9 cellular contexts compared by ENCODE assay signal in the genomic region with DNA sequence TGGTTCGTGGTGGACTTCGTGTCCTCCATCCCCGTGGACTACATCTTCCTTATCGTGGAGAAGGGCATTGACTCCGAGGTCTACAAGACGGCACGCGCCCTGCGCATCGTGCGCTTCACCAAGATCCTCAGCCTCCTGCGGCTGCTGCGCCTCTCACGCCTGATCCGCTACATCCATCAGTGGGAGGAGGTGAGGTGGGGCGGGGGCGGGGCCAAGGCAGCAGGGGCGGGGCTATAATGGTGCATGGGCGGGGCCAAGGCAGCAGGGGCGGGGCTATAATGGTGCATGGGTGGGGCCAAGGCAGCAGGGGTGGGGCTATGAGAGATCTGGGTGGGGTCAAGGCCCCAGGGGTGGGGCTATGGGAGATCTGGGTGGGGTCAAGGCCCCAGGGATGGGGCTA. TPM values are rescaled to one million over a fixed set of nuclear protein-coding genes. Genes with fewer than 3 reads are reported as not detected.
DNase-seq lines count a peak whose midpoint lies in the region; ATAC-seq and TF ChIP-seq lines count a peak whose summit lies in the region.
"Not testable (repeated sequence)": the region's sequence is repeated elsewhere in the genome, so short reads cannot be mapped to it uniquely, and the experiment has no call there.
"Had no signal": no experiment of that assay in that cellular context is flagged by ENCODE, and none has a peak within 500 bp of the region (broad histone marks: within the 10 kb centered on the region; RNA-seq: fewer than 3 reads in every experiment).

No MANE protein-coding gene starts in this region.

- not testable (repeated sequence) for H3K27ac Mint-ChIP-seq in activated CD4-positive, alpha-beta T cell treated with anti-CD3 and anti-CD28 coated beads, Interleukin-2, amount 10 ng/mL, durations not matched to agents 24 days and 14 days; effector memory CD8-positive, alpha-beta T cell; naive thymus-derived CD8-positive, alpha-beta T cell

- not testable (repeated sequence) for H3K4me1 Mint-ChIP-seq in activated CD4-positive, alpha-beta T cell treated with anti-CD3 and anti-CD28 coated beads, Interleukin-2, amount 10 ng/mL, durations not matched to agents 24 days and 14 days; effector memory CD8-positive, alpha-beta T cell (ENCODE audit: low read depth in 2 of 2); naive thymus-derived CD8-positive, alpha-beta T cell

- POLR2A ChIA-PET in HCT116 (lab: Charles Lee); SK-N-SH (lab: Yijun Ruan, JAX); naive thymus-derived CD8-positive, alpha-beta T cell (lab: Charles Lee): not testable (repeated sequence)

- H4K20me1 ChIP-seq in HCT116 (ENCODE audit: insufficient read depth); SK-N-SH (ENCODE audit: insufficient read depth): not testable (repeated sequence)

- CTCF ChIA-PET in HCT116 (lab: Charles Lee) = not testable (repeated sequence)
- CTCF ChIA-PET in SK-N-SH (lab: Yijun Ruan, JAX) = interaction anchor here (1.6 kb wide), 1 partner anchor 15 kb away, joined by 6 read pairs; no protein-coding TSS in a partner anchor

- not testable (repeated sequence) for TF ChIP-seq EP300 in SK-N-SH (IDR thresholded peaks at IDR 0.05; ENCODE audit: borderline replicate concordance in 1 of 2, low read depth in 1 of 2, low read length in 1 of 2)

- TF ChIP-seq POLR2A in HCT116 (IDR thresholded peaks at IDR 0.05; ENCODE audit: borderline replicate concordance, extremely low read depth, insufficient read depth, insufficient read length) = not testable (repeated sequence)

- not testable (repeated sequence) for BruUV-seq in HCT116 (replicated peaks; lab: Mats Ljungman, UMichigan)

- H3K79me2 ChIP-seq in HCT116 (ENCODE audit: insufficient read depth, low read length); SK-N-SH (ENCODE audit: insufficient read depth): not testable (repeated sequence)

- ATAC-seq in HCT116 = peak; percentile 43; the same call in 1 of the 2 replicates
- ATAC-seq in effector memory CD8-positive, alpha-beta T cell (replicated peaks) = peak; percentile 48
- peak; percentile 58 to 65 for ATAC-seq in naive thymus-derived CD8-positive, alpha-beta T cell

- not testable (repeated sequence) for H3K9ac ChIP-seq in HCT116 (ENCODE audit: low read length); SK-N-SH

- not testable (repeated sequence) for H3K4me3 ChIP-seq in HCT116 (replicated peaks in 1 of 2; ENCODE audit: low read depth in 1 of 2, low read length in 2 of 2); SK-N-SH (ENCODE audit: low read depth in 2 of 2, low read length in 1 of 2)

- not testable (repeated sequence) for H3K27me3 ChIP-seq in HCT116 (ENCODE audit: insufficient read depth, low read length); SK-N-SH (ENCODE audit: insufficient read depth)

- H3F3A ChIP-seq in SK-N-SH (replicated peaks; ENCODE audit: insufficient read depth) = not testable (repeated sequence)

- 90% methylated on average over 20 of the region's 20 CpGs for WGBS in SK-N-SH (ENCODE audit: low lambda C conversion rate)

- not testable (repeated sequence) for H3K27ac ChIP-seq in HCT116 (ENCODE audit: low read depth, low read length); SK-N-SH (ENCODE audit: low read depth in 2 of 2, low read length in 1 of 2)

- RAD21 ChIA-PET in HCT116 (lab: Charles Lee; ENCODE audit: low non-redundant PET in 1 of 2, low total read pairs in 2 of 2, uncharacterized antibody in 2 of 2, unreplicated experiment in 2 of 2) = not testable (repeated sequence)

- DNase-seq in HCT116 (ENCODE audit: low read depth, low spot score); effector memory CD8-positive, alpha-beta T cell: not testable (repeated sequence)
- DNase-seq in SK-N-SH = peak; percentile 81
- peak; percentile 67 for DNase-seq in activated CD4-positive, alpha-beta T cell treated with anti-CD3 and anti-CD28 coated beads, Interleukin-2, amount 10 ng/mL, durations not matched to agents 24 days and 14 days
- DNase-seq in activated CD8-positive, alpha-beta memory T cell treated with anti-CD3 and anti-CD28 coated beads, Interleukin-2, amount 50 U/mL, for 48 hours = peak; percentile 79
- peak; percentile 75 for DNase-seq in activated effector memory CD4-positive, alpha-beta T cell treated with anti-CD3 and anti-CD28 coated beads, Interleukin-2, amount 50 U/mL, for 16 hours
- peak in 1 of 10 donors; percentile 20 for DNase-seq in naive thymus-derived CD8-positive, alpha-beta T cell

- not testable (repeated sequence) for H3K9me3 ChIP-seq in HCT116 (ENCODE audit: control insufficient read depth in 1 of 2, insufficient read depth in 1 of 2, low read depth in 1 of 2, low read length in 2 of 2); SK-N-SH

- not testable (repeated sequence) for H2AFZ ChIP-seq in HCT116 (ENCODE audit: low read depth, low read length, poor library complexity, severe bottlenecking); SK-N-SH (ENCODE audit: low read depth)

- not testable (repeated sequence) for H3K9me3 Mint-ChIP-seq in activated CD4-positive, alpha-beta T cell treated with anti-CD3 and anti-CD28 coated beads, Interleukin-2, amount 10 ng/mL, durations not matched to agents 24 days and 14 days; effector memory CD8-positive, alpha-beta T cell; naive thymus-derived CD8-positive, alpha-beta T cell

- H3K36me3 ChIP-seq in HCT116 (ENCODE audit: control insufficient read depth in 1 of 2, insufficient read depth in 2 of 2, low read length in 2 of 2); SK-N-SH (replicated peaks in 1 of 2; ENCODE audit: control insufficient read depth in 1 of 2, insufficient read depth in 2 of 2, low read length in 1 of 2): not testable (repeated sequence)

- not testable (repeated sequence) for H3K4me2 ChIP-seq in HCT116 (ENCODE audit: low read length); SK-N-SH

- intact Hi-C loops in HCT116 (cut with micrococcal nuclease) = not testable (repeated sequence)
- intact Hi-C loops in activated CD4-positive, alpha-beta T cell treated with anti-CD3 and anti-CD28 coated beads, Interleukin-2, amount 10 ng/mL, durations not matched to agents 24 days and 14 days (cut with micrococcal nuclease) = loop anchor here (2.0 kb wide), 1 partner anchor 71 kb away; no protein-coding TSS in a partner anchor

- TF ChIP-seq CTCF in HCT116 (IDR thresholded peaks at IDR 0.05 in 2 of 3, conservative IDR thresholded peaks at IDR 0.05 in 1 of 3; ENCODE audit: borderline replicate concordance in 1 of 3, insufficient read depth in 1 of 3, low read depth in 2 of 3, low read length in 2 of 3); SK-N-SH (IDR thresholded peaks at IDR 0.05): not testable (repeated sequence)

- TF ChIP-seq RAD21 in HCT116 (IDR thresholded peaks at IDR 0.05; ENCODE audit: low read depth); SK-N-SH (IDR thresholded peaks at IDR 0.05; ENCODE audit: low read length): not testable (repeated sequence)

- H3K36me3 Mint-ChIP-seq in activated CD4-positive, alpha-beta T cell treated with anti-CD3 and anti-CD28 coated beads, Interleukin-2, amount 10 ng/mL, durations not matched to agents 24 days and 14 days (ENCODE audit: low read depth); effector memory CD8-positive, alpha-beta T cell (ENCODE audit: insufficient read depth); naive thymus-derived CD8-positive, alpha-beta T cell: not testable (repeated sequence)

- not testable (repeated sequence) for H3K27me3 Mint-ChIP-seq in activated CD4-positive, alpha-beta T cell treated with anti-CD3 and anti-CD28 coated beads, Interleukin-2, amount 10 ng/mL, durations not matched to agents 24 days and 14 days; effector memory CD8-positive, alpha-beta T cell; naive thymus-derived CD8-positive, alpha-beta T cell

- not testable (repeated sequence) for H3K4me1 ChIP-seq in HCT116 (ENCODE audit: control insufficient read depth in 1 of 2, insufficient read depth in 2 of 2, low read length in 2 of 2); SK-N-SH (ENCODE audit: control insufficient read depth in 1 of 2, insufficient read depth in 2 of 2, low read depth in 1 of 2, low read length in 1 of 2)

- H3K9me2 ChIP-seq in HCT116 (ENCODE audit: insufficient read depth); SK-N-SH: not testable (repeated sequence)

- not testable (repeated sequence) for H3K4me3 Mint-ChIP-seq in activated CD4-positive, alpha-beta T cell treated with anti-CD3 and anti-CD28 coated beads, Interleukin-2, amount 10 ng/mL, durations not matched to agents 24 days and 14 days; effector memory CD8-positive, alpha-beta T cell; naive thymus-derived CD8-positive, alpha-beta T cell

RNA-seq across cellular contexts. Expression of a gene that starts 14.1 kb away (rescaled TPM):
- total RNA-seq in HCT116 (2021; ENCODE audit: unreplicated experiment) = 2.4 TPM
- 2.3 TPM in 2 replicates for polyA plus RNA-seq in HCT116 (2012)
- 3.4 and 5.6 TPM in 2 replicates for polyA plus RNA-seq in SK-N-SH (2012; rRNA removed)
- 4.4 and 8.7 TPM in 2 replicates for polyA plus RNA-seq in SK-N-SH (2012; cell fraction: cytosol; rRNA removed)
- 11.1 and 12.0 TPM in 2 replicates for polyA plus RNA-seq in SK-N-SH (2012; cell fraction: nucleus; rRNA removed)
- total RNA-seq in activated CD4-positive, alpha-beta T cell treated with anti-CD3 and anti-CD28 coated beads, Interleukin-2, amount 10 ng/mL, durations not matched to agents 24 days and 14 days = 1.1 TPM in 2 replicates
- under 1 TPM; 0.49 to 0.68 TPM for total RNA-seq in naive thymus-derived CD8-positive, alpha-beta T cell
- under 1 TPM in 2 of 3 donors, not detected in 1; 0.03 to 0.06 TPM for polyA plus RNA-seq in naive thymus-derived CD8-positive, alpha-beta T cell
- total RNA-seq: HT-29 had no signal

RNA-seq across cellular contexts. Expression of a gene that starts 29.6 kb away (rescaled TPM):
- total RNA-seq in HCT116 (2021; ENCODE audit: unreplicated experiment) = 138 TPM
- polyA plus RNA-seq in HCT116 (2012) = 175 and 185 TPM in 2 replicates
- 38.2 and 40.1 TPM in 2 replicates for polyA plus RNA-seq in SK-N-SH (2012; rRNA removed)
- polyA plus RNA-seq in SK-N-SH (2012; cell fraction: cytosol; rRNA removed) = 9.6 and 13.7 TPM in 2 replicates
- polyA plus RNA-seq in SK-N-SH (2012; cell fraction: nucleus; rRNA removed) = 157 and 218 TPM in 2 replicates
- total RNA-seq in activated CD4-positive, alpha-beta T cell treated with anti-CD3 and anti-CD28 coated beads, Interleukin-2, amount 10 ng/mL, durations not matched to agents 24 days and 14 days = 103 and 104 TPM in 2 replicates
- total RNA-seq in naive thymus-derived CD8-positive, alpha-beta T cell = 10 to 100 TPM; 88.4 to 92.3 TPM
- 10 to 100 TPM; 33.2 to 71.1 (median 37.4) TPM for polyA plus RNA-seq in naive thymus-derived CD8-positive, alpha-beta T cell

RNA-seq across cellular contexts. Expression of a gene that starts 31.4 kb away (rescaled TPM):
- 603 TPM for total RNA-seq in HCT116 (2021; ENCODE audit: unreplicated experiment)
- 735 and 929 TPM in 2 replicates for polyA plus RNA-seq in HCT116 (2012)
- polyA plus RNA-seq in SK-N-SH (2012; rRNA removed) = 745 and 835 TPM in 2 replicates
- 263 and 438 TPM in 2 replicates for polyA plus RNA-seq in SK-N-SH (2012; cell fraction: cytosol; rRNA removed)
- polyA plus RNA-seq in SK-N-SH (2012; cell fraction: nucleus; rRNA removed) = 422 and 627 TPM in 2 replicates
- 291 and 297 TPM in 2 replicates for total RNA-seq in activated CD4-positive, alpha-beta T cell treated with anti-CD3 and anti-CD28 coated beads, Interleukin-2, amount 10 ng/mL, durations not matched to agents 24 days and 14 days
- total RNA-seq in naive thymus-derived CD8-positive, alpha-beta T cell = 100 to 1,000 TPM; 106 to 107 TPM
- 100 to 1,000 TPM; 282 to 313 (median 309) TPM for polyA plus RNA-seq in naive thymus-derived CD8-positive, alpha-beta T cell

RNA-seq across cellular contexts. Expression of a gene that starts 35.9 kb away (rescaled TPM):
- total RNA-seq in HCT116 (2021; ENCODE audit: unreplicated experiment) = 1.5 TPM
- polyA plus RNA-seq in HCT116 (2012) = 0.35 and 0.39 TPM in 2 replicates
- 0.62 and 0.93 TPM in 2 replicates for polyA plus RNA-seq in SK-N-SH (2012; rRNA removed)
- 0.16 and 0.27 TPM in 2 replicates for polyA plus RNA-seq in SK-N-SH (2012; cell fraction: cytosol; rRNA removed)
- 3.5 and 4.7 TPM in 2 replicates for polyA plus RNA-seq in SK-N-SH (2012; cell fraction: nucleus; rRNA removed)
- total RNA-seq in activated CD4-positive, alpha-beta T cell treated with anti-CD3 and anti-CD28 coated beads, Interleukin-2, amount 10 ng/mL, durations not matched to agents 24 days and 14 days = not detected in 2 replicates
- total RNA-seq in naive thymus-derived CD8-positive, alpha-beta T cell = 1 to 10 TPM; 2.4 to 2.6 TPM
- polyA plus RNA-seq in naive thymus-derived CD8-positive, alpha-beta T cell = not detected
- total RNA-seq: H4 had no signal

RNA-seq across cellular contexts. Expression of a gene that starts 59.2 kb away (rescaled TPM):
- 93.8 TPM for total RNA-seq in HCT116 (2021; ENCODE audit: unreplicated experiment)
- polyA plus RNA-seq in HCT116 (2012) = 87.9 and 89.0 TPM in 2 replicates
- 9.0 and 12.9 TPM in 2 replicates for polyA plus RNA-seq in SK-N-SH (2012; rRNA removed)
- polyA plus RNA-seq in SK-N-SH (2012; cell fraction: cytosol; rRNA removed) = 11.9 and 17.2 TPM in 2 replicates
- 43.5 and 64.4 TPM in 2 replicates for polyA plus RNA-seq in SK-N-SH (2012; cell fraction: nucleus; rRNA removed)
- 109 and 110 TPM in 2 replicates for total RNA-seq in activated CD4-positive, alpha-beta T cell treated with anti-CD3 and anti-CD28 coated beads, Interleukin-2, amount 10 ng/mL, durations not matched to agents 24 days and 14 days
- 100 to 1,000 TPM; 122 to 125 TPM for total RNA-seq in naive thymus-derived CD8-positive, alpha-beta T cell
- 10 to 100 TPM; 56.2 to 70.7 (median 61.0) TPM for polyA plus RNA-seq in naive thymus-derived CD8-positive, alpha-beta T cell
